ENCODE assay signal across 1 cellular context in genomic region chr16:88787579-88788314, GRCh38.
TF ChIP-seq lines count a peak whose summit lies in the region.

No MANE protein-coding gene starts in this region.

TF ChIP-seq in HepG2, 621 proteins besides CTCF, POLR2A, EP300 and RAD21 (continued from another document):
- TF ChIP-seq PAXIP1 (CRISPR knock-in tag; conservative IDR thresholded peaks at IDR 0.05) (peak; percentile 87), CREM (IDR thresholded peaks at IDR 0.05) (peak; percentile 24; the same call in 1 of the 2 replicates), CREM (CRISPR knock-in tag; IDR thresholded peaks at IDR 0.05) (no peak), FOXO4 (CRISPR knock-in tag; conservative IDR thresholded peaks at IDR 0.05) (no peak), SOX5 (CRISPR knock-in tag; IDR thresholded peaks at IDR 0.05; ENCODE audit: borderline replicate concordance) (peak; percentile 16; the same call in 1 of the 2 replicates), NCOR1 (IDR thresholded peaks at IDR 0.05; ENCODE audit: borderline replicate concordance, low read length) (peak; percentile 88), ZBTB34 (CRISPR knock-in tag; IDR thresholded peaks at IDR 0.05) (0 out of 2 replicates have a peak, but pooled peaks have one; percentile 44), ZSCAN25 (CRISPR knock-in tag; IDR thresholded peaks at IDR 0.05) (0 out of 2 replicates have a peak, but pooled peaks have one; percentile 66), ZBTB7B (CRISPR knock-in tag; IDR thresholded peaks at IDR 0.05) (peak; percentile 69; the same call in 1 of the 2 replicates), SALL1 (CRISPR knock-in tag; IDR thresholded peaks at IDR 0.05) (peak; percentile 63), WIZ (CRISPR knock-in tag; IDR thresholded peaks at IDR 0.05) (0 out of 2 replicates have a peak, but pooled peaks have one; percentile 57), TOPORS (CRISPR knock-in tag; IDR thresholded peaks at IDR 0.05) (peak; percentile 59; the same call in 1 of the 2 replicates), HDAC1 (CRISPR knock-in tag; IDR thresholded peaks at IDR 0.05) (peak; percentile 62), TRAFD1 (CRISPR knock-in tag; IDR thresholded peaks at IDR 0.05; ENCODE audit: borderline replicate concordance) (no peak), ATF3 (CRISPR knock-in tag; IDR thresholded peaks at IDR 0.05) (no peak), ZNF629 (CRISPR knock-in tag; conservative IDR thresholded peaks at IDR 0.05) (peak; percentile 62; the same call in 1 of the 2 replicates), MED1 (CRISPR knock-in tag; IDR thresholded peaks at IDR 0.05) (peak; percentile 52; the same call in 1 of the 2 replicates), REPIN1 (CRISPR knock-in tag; IDR thresholded peaks at IDR 0.05; ENCODE audit: borderline replicate concordance, low read depth) (0 out of 2 replicates have a peak, but pooled peaks have one; percentile 52), SAP130 (CRISPR knock-in tag; IDR thresholded peaks at IDR 0.05; ENCODE audit: low read depth) (peak; percentile 62; the same call in 1 of the 2 replicates), GFI1 (CRISPR knock-in tag; IDR thresholded peaks at IDR 0.05; ENCODE audit: borderline replicate concordance) (peak; percentile 80; the same call in 1 of the 2 replicates), ZNF740 (CRISPR knock-in tag; IDR thresholded peaks at IDR 0.05) (no peak), ZNF468 (CRISPR knock-in tag; IDR thresholded peaks at IDR 0.05) (no peak), CSRNP1 (CRISPR knock-in tag; IDR thresholded peaks at IDR 0.05) (peak; percentile 57; the same call in 1 of the 2 replicates), ZNF570 (CRISPR knock-in tag; IDR thresholded peaks at IDR 0.05; ENCODE audit: borderline replicate concordance) (no peak), ZNF816 (CRISPR knock-in tag; IDR thresholded peaks at IDR 0.05; ENCODE audit: borderline replicate concordance) (no peak), PITX1 (CRISPR knock-in tag; IDR thresholded peaks at IDR 0.05) (no peak), ARID2 (CRISPR knock-in tag; IDR thresholded peaks at IDR 0.05; ENCODE audit: borderline replicate concordance) (no peak), BCL6 (CRISPR knock-in tag; IDR thresholded peaks at IDR 0.05) (peak; percentile 34; the same call in 1 of the 2 replicates), NR2F6 (IDR thresholded peaks at IDR 0.05) (peak; percentile 46; the same call in 1 of the 2 replicates), NR2F6 (CRISPR knock-in tag; IDR thresholded peaks at IDR 0.05) (peak; percentile 54; the same call in 1 of the 2 replicates), TFAP4 (IDR thresholded peaks at IDR 0.05; ENCODE audit: borderline replicate concordance, low read depth) (peak; percentile 78), RXRB (CRISPR knock-in tag; IDR thresholded peaks at IDR 0.05; ENCODE audit: borderline replicate concordance) (peak; percentile 58; the same call in 1 of the 2 replicates), ARID5B (CRISPR knock-in tag; IDR thresholded peaks at IDR 0.05) (peak; percentile 60), LCORL (IDR thresholded peaks at IDR 0.05) (no peak), LCORL (CRISPR knock-in tag; IDR thresholded peaks at IDR 0.05) (peak; percentile 74; the same call in 1 of the 2 replicates), PPARG (CRISPR knock-in tag; conservative IDR thresholded peaks at IDR 0.05) (peak; percentile 20; the same call in 1 of the 2 replicates), GATAD2A (CRISPR knock-in tag; IDR thresholded peaks at IDR 0.05) (peak; percentile 41; the same call in 1 of the 2 replicates), RARA (CRISPR knock-in tag; IDR thresholded peaks at IDR 0.05) (peak; percentile 54; the same call in 1 of the 2 replicates), ZNF781 (CRISPR knock-in tag; IDR thresholded peaks at IDR 0.05; ENCODE audit: borderline replicate concordance, not compliant biosample characterization) (no peak), ZNF296 (CRISPR knock-in tag; conservative IDR thresholded peaks at IDR 0.05) (no peak), PRDM10 (CRISPR knock-in tag; IDR thresholded peaks at IDR 0.05; ENCODE audit: low read depth) (peak; percentile 42; the same call in 1 of the 2 replicates)
